Comparison of ENCODE assay signal across 1 cellular context in the genomic region with DNA sequence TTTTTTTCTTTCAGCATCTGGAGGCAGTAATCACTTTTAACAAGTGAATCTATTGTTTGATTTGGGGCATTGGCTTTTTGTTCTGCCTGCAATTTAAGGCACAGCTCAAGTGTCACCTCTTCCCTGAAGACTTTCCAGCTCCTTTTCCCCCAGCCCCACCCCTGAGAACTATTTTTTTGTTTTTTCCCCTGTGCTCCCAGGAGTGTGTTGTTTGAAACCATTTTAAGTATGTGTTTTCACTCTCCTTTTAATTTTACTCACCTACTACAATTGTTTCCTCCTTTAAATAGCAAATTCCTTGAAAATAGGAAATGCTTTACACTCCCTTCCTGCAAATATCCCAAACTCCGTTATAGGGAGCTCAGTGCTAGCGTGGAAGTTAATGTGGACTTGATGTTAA.
A peak's percentile ranks its signal among the peaks of the same experiment; 100 is the strongest.
TF ChIP-seq lines count a peak whose summit lies in the region.

No MANE protein-coding gene starts in this region.

TF ChIP-seq in A549, 52 proteins besides CTCF, POLR2A, EP300 and RAD21 (continued from another document):
- TF ChIP-seq GATA3 (IDR thresholded peaks at IDR 0.05; ENCODE audit: borderline replicate concordance) (no peak), CBX8 (IDR thresholded peaks at IDR 0.05) (peak; percentile 86; the same call in 1 of the 2 replicates), CHD2 (IDR thresholded peaks at IDR 0.05; ENCODE audit: low read length, partially characterized antibody) (no peak), NR3C1 (IDR thresholded peaks at IDR 0.05) (no peak), RARB (CRISPR knock-in tag; IDR thresholded peaks at IDR 0.05) (no peak), KDM5A (IDR thresholded peaks at IDR 0.05) (no peak), ZFP36 (IDR thresholded peaks at IDR 0.05; ENCODE audit: borderline replicate concordance, partially characterized antibody) (peak; percentile 2), ZC3H11A (IDR thresholded peaks at IDR 0.05) (no peak), SMC3 (IDR thresholded peaks at IDR 0.05) (no peak), CBX2 (IDR thresholded peaks at IDR 0.05; ENCODE audit: borderline replicate concordance, low read depth) (no peak), HOXB5 (CRISPR knock-in tag; IDR thresholded peaks at IDR 0.05) (no peak)
- TF ChIP-seq, protein P1, sequence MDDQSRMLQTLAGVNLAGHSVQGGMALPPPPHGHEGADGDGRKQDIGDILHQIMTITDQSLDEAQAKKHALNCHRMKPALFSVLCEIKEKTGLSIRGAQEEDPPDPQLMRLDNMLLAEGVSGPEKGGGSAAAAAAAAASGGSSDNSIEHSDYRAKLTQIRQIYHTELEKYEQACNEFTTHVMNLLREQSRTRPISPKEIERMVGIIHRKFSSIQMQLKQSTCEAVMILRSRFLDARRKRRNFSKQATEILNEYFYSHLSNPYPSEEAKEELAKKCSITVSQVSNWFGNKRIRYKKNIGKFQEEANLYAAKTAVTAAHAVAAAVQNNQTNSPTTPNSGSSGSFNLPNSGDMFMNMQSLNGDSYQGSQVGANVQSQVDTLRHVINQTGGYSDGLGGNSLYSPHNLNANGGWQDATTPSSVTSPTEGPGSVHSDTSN (IDR thresholded peaks at IDR 0.05): no peak
- TF ChIP-seq, protein P2, sequence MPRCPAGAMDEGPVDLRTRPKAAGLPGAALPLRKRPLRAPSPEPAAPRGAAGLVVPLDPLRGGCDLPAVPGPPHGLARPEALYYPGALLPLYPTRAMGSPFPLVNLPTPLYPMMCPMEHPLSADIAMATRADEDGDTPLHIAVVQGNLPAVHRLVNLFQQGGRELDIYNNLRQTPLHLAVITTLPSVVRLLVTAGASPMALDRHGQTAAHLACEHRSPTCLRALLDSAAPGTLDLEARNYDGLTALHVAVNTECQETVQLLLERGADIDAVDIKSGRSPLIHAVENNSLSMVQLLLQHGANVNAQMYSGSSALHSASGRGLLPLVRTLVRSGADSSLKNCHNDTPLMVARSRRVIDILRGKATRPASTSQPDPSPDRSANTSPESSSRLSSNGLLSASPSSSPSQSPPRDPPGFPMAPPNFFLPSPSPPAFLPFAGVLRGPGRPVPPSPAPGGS (IDR thresholded peaks at IDR 0.05): no peak
- TF ChIP-seq, protein P3, sequence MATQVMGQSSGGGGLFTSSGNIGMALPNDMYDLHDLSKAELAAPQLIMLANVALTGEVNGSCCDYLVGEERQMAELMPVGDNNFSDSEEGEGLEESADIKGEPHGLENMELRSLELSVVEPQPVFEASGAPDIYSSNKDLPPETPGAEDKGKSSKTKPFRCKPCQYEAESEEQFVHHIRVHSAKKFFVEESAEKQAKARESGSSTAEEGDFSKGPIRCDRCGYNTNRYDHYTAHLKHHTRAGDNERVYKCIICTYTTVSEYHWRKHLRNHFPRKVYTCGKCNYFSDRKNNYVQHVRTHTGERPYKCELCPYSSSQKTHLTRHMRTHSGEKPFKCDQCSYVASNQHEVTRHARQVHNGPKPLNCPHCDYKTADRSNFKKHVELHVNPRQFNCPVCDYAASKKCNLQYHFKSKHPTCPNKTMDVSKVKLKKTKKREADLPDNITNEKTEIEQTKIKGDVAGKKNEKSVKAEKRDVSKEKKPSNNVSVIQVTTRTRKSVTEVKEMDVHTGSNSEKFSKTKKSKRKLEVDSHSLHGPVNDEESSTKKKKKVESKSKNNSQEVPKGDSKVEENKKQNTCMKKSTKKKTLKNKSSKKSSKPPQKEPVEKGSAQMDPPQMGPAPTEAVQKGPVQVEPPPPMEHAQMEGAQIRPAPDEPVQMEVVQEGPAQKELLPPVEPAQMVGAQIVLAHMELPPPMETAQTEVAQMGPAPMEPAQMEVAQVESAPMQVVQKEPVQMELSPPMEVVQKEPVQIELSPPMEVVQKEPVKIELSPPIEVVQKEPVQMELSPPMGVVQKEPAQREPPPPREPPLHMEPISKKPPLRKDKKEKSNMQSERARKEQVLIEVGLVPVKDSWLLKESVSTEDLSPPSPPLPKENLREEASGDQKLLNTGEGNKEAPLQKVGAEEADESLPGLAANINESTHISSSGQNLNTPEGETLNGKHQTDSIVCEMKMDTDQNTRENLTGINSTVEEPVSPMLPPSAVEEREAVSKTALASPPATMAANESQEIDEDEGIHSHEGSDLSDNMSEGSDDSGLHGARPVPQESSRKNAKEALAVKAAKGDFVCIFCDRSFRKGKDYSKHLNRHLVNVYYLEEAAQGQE (IDR thresholded peaks at IDR 0.05): no peak
- TF ChIP-seq, protein P4, sequence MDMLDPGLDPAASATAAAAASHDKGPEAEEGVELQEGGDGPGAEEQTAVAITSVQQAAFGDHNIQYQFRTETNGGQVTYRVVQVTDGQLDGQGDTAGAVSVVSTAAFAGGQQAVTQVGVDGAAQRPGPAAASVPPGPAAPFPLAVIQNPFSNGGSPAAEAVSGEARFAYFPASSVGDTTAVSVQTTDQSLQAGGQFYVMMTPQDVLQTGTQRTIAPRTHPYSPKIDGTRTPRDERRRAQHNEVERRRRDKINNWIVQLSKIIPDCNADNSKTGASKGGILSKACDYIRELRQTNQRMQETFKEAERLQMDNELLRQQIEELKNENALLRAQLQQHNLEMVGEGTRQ (IDR thresholded peaks at IDR 0.05): no peak
